Comparison of ENCODE assay signal across 33 cellular contexts in the genomic region with DNA sequence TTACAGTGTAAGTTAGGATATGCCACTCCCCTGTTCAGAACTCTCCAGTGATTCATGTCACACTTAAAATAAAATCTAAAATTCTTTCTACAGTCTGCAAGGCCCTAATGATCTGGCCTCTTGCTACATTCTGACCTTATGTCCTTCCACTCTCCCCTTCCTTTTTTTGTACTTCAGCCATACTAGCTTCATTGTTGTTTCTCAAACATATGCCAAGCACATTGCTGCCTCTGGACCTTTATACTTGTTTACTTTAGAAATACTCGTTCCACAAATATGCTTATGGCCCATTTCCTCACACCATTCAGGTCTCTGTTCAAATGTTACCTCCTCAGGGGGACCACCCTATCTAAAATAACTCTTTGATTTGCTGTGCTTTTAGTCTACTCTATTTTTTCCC. TPM values are rescaled to one million over a fixed set of nuclear protein-coding genes. Genes with fewer than 3 reads are reported as not detected.
DNase-seq lines count a peak whose midpoint lies in the region; TF ChIP-seq lines count a peak whose summit lies in the region.
"Had no signal": no experiment of that assay in that cellular context is flagged by ENCODE, and none has a peak within 500 bp of the region (broad histone marks: within the 10 kb centered on the region; RNA-seq: fewer than 3 reads in every experiment).

No MANE protein-coding gene starts in this region.

- intact Hi-C loops in sigmoid colon (cut with DNase I), result no loop called here
- intact Hi-C loops in spleen (cut with DNase I; ENCODE audit: low total_unique reads), result no loop called here

- TF ChIP-seq EP300 in sigmoid colon (IDR thresholded peaks at IDR 0.05), result no peak

- DNase-seq in GM04503 (ENCODE audit: low read depth), result peak; percentile 76
- peak; percentile 74 for DNase-seq in adipocyte (ENCODE audit: low read depth)
- DNase-seq in fibroblast of the aortic adventitia (ENCODE audit: low read depth), result peak; percentile 17
- DNase-seq in sigmoid colon, result no peak
- DNase-seq in H7, result no peak
- DNase-seq in spleen, result no peak
- DNase-seq: activated CD4-positive, CD25-positive, alpha-beta regulatory T cell treated with anti-CD3 and anti-CD28 coated beads, Interleukin-2, amount 50 U/mL, for 72 hours; activated CD8-positive, alpha-beta T cell treated with anti-CD3 and anti-CD28 coated beads for 36 hours; activated naive CD4-positive, alpha-beta T cell treated with anti-CD3 and anti-CD28 coated beads, Interleukin-2, amount 50 U/mL, for 16 hours; Calu3; CD4-positive, CD25-positive, alpha-beta regulatory T cell; colonic mucosa; DMS79; effector CD8-positive, alpha-beta T cell; GF-D8; kidney glomerular epithelial cell; midbrain; MM.1S; naive thymus-derived CD4-positive, alpha-beta T cell; NCI-H1930; NCI-H524; right lobe of liver; Right ventricle myocardium superior; stimulated activated CD4-positive, alpha-beta T cell treated with anti-CD3 and anti-CD28 coated beads, Interleukin-15, amount 100 ng/mL, for 24 hours; stimulated activated CD4-positive, alpha-beta T cell treated with anti-CD3 and anti-CD28 coated beads, Interleukin-4, amount 100 ng/mL, for 4 hours; T-helper 2 cell; tibial artery had no signal

- TF ChIP-seq POLR2A in sigmoid colon (IDR thresholded peaks at IDR 0.05), result no peak
- TF ChIP-seq POLR2A in spleen (IDR thresholded peaks at IDR 0.05), result no peak

- no peak overlapping the region for H3K4me3 ChIP-seq in adipocyte (ENCODE audit: low read length)
- no peak overlapping the region for H3K4me3 ChIP-seq in fibroblast of the aortic adventitia (ENCODE audit: low read depth, low read length)
- H3K4me3 ChIP-seq in skeletal muscle satellite cell (ENCODE audit: low read length), result no peak overlapping the region
- no peak overlapping the region for H3K4me3 ChIP-seq in sigmoid colon
- no peak overlapping the region for H3K4me3 ChIP-seq in H7 (ENCODE audit: insufficient read depth, low read depth, low read length)
- no peak overlapping the region for H3K4me3 ChIP-seq in spleen
- H3K4me3 ChIP-seq: breast epithelium, colonic mucosa, gastroesophageal sphincter, right lobe of liver, tibial artery had no signal

- H3K36me3 ChIP-seq in adipocyte (ENCODE audit: control insufficient read depth, insufficient read depth, low read length, severe bottlenecking) (no peaks in the 10 kb centered on the region), skeletal muscle satellite cell (ENCODE audit: insufficient read depth, low read length) (no peaks in the 10 kb centered on the region), sigmoid colon (no peaks in the 10 kb centered on the region), H7 (replicated peaks; ENCODE audit: control insufficient read depth, insufficient read depth, low read length) (no peaks in the 10 kb centered on the region), spleen (no peaks in the 10 kb centered on the region)
- H3K36me3 ChIP-seq: breast epithelium, colonic mucosa, gastroesophageal sphincter, neutrophil, right lobe of liver, tibial artery had no signal

- H3K4me1 ChIP-seq in adipocyte (ENCODE audit: control insufficient read depth, insufficient read depth, low read length) (peaks cover 64% of the 10 kb centered on the region), skeletal muscle satellite cell (ENCODE audit: control insufficient read depth, insufficient read depth, low read length) (peaks cover 32% of the 10 kb centered on the region), sigmoid colon (no peaks in the 10 kb centered on the region), spleen (no peaks in the 10 kb centered on the region)
- H3K4me1 ChIP-seq: breast epithelium, colonic mucosa, gastroesophageal sphincter, right lobe of liver had no signal

- no peaks in the 10 kb centered on the region for H3K9me3 ChIP-seq in adipocyte (ENCODE audit: control insufficient read depth, low read length)
- peaks cover 2% of the 10 kb centered on the region for H3K9me3 ChIP-seq in skeletal muscle satellite cell (replicated peaks; ENCODE audit: low read length)
- no peaks in the 10 kb centered on the region for H3K9me3 ChIP-seq in sigmoid colon
- no peaks in the 10 kb centered on the region for H3K9me3 ChIP-seq in spleen
- H3K9me3 ChIP-seq: breast epithelium, colonic mucosa, gastroesophageal sphincter, neutrophil, right lobe of liver, tibial artery had no signal

- H3K9ac ChIP-seq in adipocyte (ENCODE audit: low read length) (peak overlapping the region; percentile 76), skeletal muscle satellite cell (ENCODE audit: low read depth, low read length) (peak overlapping the region; percentile 7)
- H3K9ac ChIP-seq: KMS-11 had no signal

- WGBS in sigmoid colon, 2 donors, result 7 to 38% methylated on average over 1 of the region's 1 CpG
- WGBS in spleen, 5 donors, result 45 to 70% (median 53%) methylated on average over 1 of the region's 1 CpG

- H3K27ac ChIP-seq in sigmoid colon (no peak overlapping the region), spleen (no peak overlapping the region)
- H3K27ac ChIP-seq: breast epithelium, colonic mucosa, gastroesophageal sphincter, KMS-11, neutrophil, right lobe of liver, tibial artery had no signal

- TF ChIP-seq CTCF in fibroblast of the aortic adventitia (IDR thresholded peaks at IDR 0.05; ENCODE audit: insufficient read depth, low read length), result no peak
- no peak for TF ChIP-seq CTCF in sigmoid colon (IDR thresholded peaks at IDR 0.05)
- TF ChIP-seq CTCF in spleen (IDR thresholded peaks at IDR 0.05 in 8 of 11, conservative IDR thresholded peaks at IDR 0.05 in 3 of 11), result no peak

- H3K27me3 ChIP-seq in adipocyte (replicated peaks; ENCODE audit: control insufficient read depth, insufficient read depth, low read length), result no peaks in the 10 kb centered on the region
- H3K27me3 ChIP-seq in skeletal muscle satellite cell (ENCODE audit: control insufficient read depth, insufficient read depth, low read length), result peaks cover 15% of the 10 kb centered on the region
- no peaks in the 10 kb centered on the region for H3K27me3 ChIP-seq in sigmoid colon
- peaks cover 3% of the 10 kb centered on the region for H3K27me3 ChIP-seq in H7 (ENCODE audit: control insufficient read depth, insufficient read depth, low read length)
- H3K27me3 ChIP-seq in spleen (replicated peaks in 1 of 7), result peaks cover 0 to 51% (median 5%) of the 10 kb centered on the region in 7 donors
- H3K27me3 ChIP-seq: colonic mucosa, right lobe of liver had no signal

- H3K4me2 ChIP-seq in skeletal muscle satellite cell (ENCODE audit: low read length), result peak overlapping the region; percentile 44
- H3K4me2 ChIP-seq: KMS-11 had no signal

RNA-seq across cellular contexts. Expression of a gene that starts 14.9 kb away (rescaled TPM):
- total RNA-seq in fibroblast of the aortic adventitia (ENCODE audit: low replicate concordance) (40.0 and 56.1 TPM in 2 replicates), sigmoid colon (10 to 100 TPM; 18.8 to 57.6 (median 25.8) TPM), spleen (10 to 100 TPM; 29.9 to 87.0 (median 62.2) TPM)
- total RNA-seq in skeletal muscle satellite cell (2012; rRNA removed), result 55.3 and 65.4 TPM in 2 replicates
- polyA plus RNA-seq in sigmoid colon (100 to 1,000 TPM in 1 of 3 donors, 10 to 100 TPM in 2; 89.5 to 113 (median 94.9) TPM), spleen (10 to 100 TPM; 35.8 to 63.9 (median 61.2) TPM)
- total RNA-seq in H7 (2014; rRNA removed; shearing (Covaris generic)), result 141 and 142 TPM in 2 replicates

RNA-seq across cellular contexts. Expression of a gene that starts 25.2 kb away (rescaled TPM):
- total RNA-seq in fibroblast of the aortic adventitia (ENCODE audit: low replicate concordance), result 0.25 and 1.7 TPM in 2 replicates
- under 0.01 and 0.25 TPM in 2 replicates for total RNA-seq in skeletal muscle satellite cell (2012; rRNA removed)
- 1 to 10 TPM; 2.1 to 6.9 (median 3.2) TPM for total RNA-seq in sigmoid colon
- under 1 TPM in 2 of 3 donors, not detected in 1; under 0.01 to 0.58 TPM for polyA plus RNA-seq in sigmoid colon
- total RNA-seq in H7 (2014; rRNA removed; shearing (Covaris generic)), result 1.1 and 4.4 TPM in 2 replicates
- 1 to 10 TPM in 5 of 7 donors, under 1 TPM in 2; 0.46 to 2.5 (median 1.3) TPM for total RNA-seq in spleen
- under 1 TPM; 0.26 to 0.51 (median 0.41) TPM for polyA plus RNA-seq in spleen
- total RNA-seq: activated CD8-positive, alpha-beta T cell treated with anti-CD3 and anti-CD28 coated beads for 36 hours; activated T-helper 2 cell treated with anti-CD3 and anti-CD28 coated beads, Interferon-gamma antibody, Interleukin-2, Interleukin-4, amounts not matched to agents 10 μg/mL and 5 μg/mL and 100 μg/mL, durations not matched to agents 14 hours and 24 hours and 36 hours; Calu3; CD4-positive, CD25-positive, alpha-beta regulatory T cell; naive thymus-derived CD4-positive, alpha-beta T cell had no signal
- polyA plus RNA-seq: CD4-positive, CD25-positive, alpha-beta regulatory T cell had no signal

RNA-seq across cellular contexts. Expression of a gene that starts 42.6 kb away (rescaled TPM):
- total RNA-seq in fibroblast of the aortic adventitia (ENCODE audit: low replicate concordance) (1.6 and 2.9 TPM in 2 replicates), sigmoid colon (10 to 100 TPM in 1 of 4 donors, 1 to 10 TPM in 3; 2.0 to 12.2 (median 3.1) TPM), spleen (10 to 100 TPM in 2 of 7 donors, 1 to 10 TPM in 5; 7.9 to 11.9 (median 8.7) TPM)
- 1.5 and 4.1 TPM in 2 replicates for total RNA-seq in skeletal muscle satellite cell (2012; rRNA removed)
- polyA plus RNA-seq in sigmoid colon (1 to 10 TPM; 1.8 to 5.7 (median 2.1) TPM), spleen (10 to 100 TPM in 2 of 3 donors, 1 to 10 TPM in 1; 7.1 to 16.8 (median 12.2) TPM)
- total RNA-seq in H7 (2014; rRNA removed; shearing (Covaris generic)), result 9.6 and 9.9 TPM in 2 replicates

RNA-seq across cellular contexts. Expression of a gene that starts 43.4 kb away (rescaled TPM):
- total RNA-seq in fibroblast of the aortic adventitia (ENCODE audit: low replicate concordance), result 3.0 and 4.5 TPM in 2 replicates
- total RNA-seq in skeletal muscle satellite cell (2012; rRNA removed), result 1.0 and 13.1 TPM in 2 replicates
- 10 to 100 TPM; 33.4 to 55.1 (median 47.2) TPM for total RNA-seq in sigmoid colon
- polyA plus RNA-seq in sigmoid colon, result 10 to 100 TPM in 1 of 3 donors, 1 to 10 TPM in 2; 7.2 to 37.0 (median 8.6) TPM
- 12.4 and 15.9 TPM in 2 replicates for total RNA-seq in H7 (2014; rRNA removed; shearing (Covaris generic))
- 10 to 100 TPM; 33.5 to 63.9 (median 43.6) TPM for total RNA-seq in spleen
- polyA plus RNA-seq in spleen, result 1 to 10 TPM; 2.0 to 6.0 (median 3.5) TPM
- polyA plus RNA-seq: CD4-positive, CD25-positive, alpha-beta regulatory T cell; naive thymus-derived CD4-positive, alpha-beta T cell had no signal

RNA-seq across cellular contexts. Expression of a gene that starts 52.8 kb away (rescaled TPM):
- total RNA-seq in fibroblast of the aortic adventitia (ENCODE audit: low replicate concordance) (8.1 and 10.1 TPM in 2 replicates), sigmoid colon (1 to 10 TPM; 4.2 to 7.6 (median 5.4) TPM), spleen (10 to 100 TPM in 6 of 7 donors, 1 to 10 TPM in 1; 8.6 to 17.6 (median 13.7) TPM)
- total RNA-seq in skeletal muscle satellite cell (2012; rRNA removed), result 3.3 and 4.4 TPM in 2 replicates
- polyA plus RNA-seq in sigmoid colon (10 to 100 TPM in 1 of 3 donors, 1 to 10 TPM in 2; 1.8 to 12.5 (median 3.9) TPM), spleen (1 to 10 TPM; 4.5 to 8.0 (median 6.0) TPM)
- 3.1 and 4.2 TPM in 2 replicates for total RNA-seq in H7 (2014; rRNA removed; shearing (Covaris generic))

Comparison
In these comparisons a context has a peak if more than half of its experiments do, and no peak if none do; other contexts are left out.
1. DNase-seq: peak in GM04503 (single experiment), adipocyte (single experiment) and fibroblast of the aortic adventitia (single experiment); none in sigmoid colon (single experiment), H7 (single experiment) and spleen (single experiment).